Comparison of ENCODE assay signal across 9 cellular contexts in genomic region chr1:226664413-226665101, GRCh38.
DNase-seq lines count a peak whose midpoint lies in the region; ATAC-seq and TF ChIP-seq lines count a peak whose summit lies in the region.
"Had no signal": no experiment of that assay in that cellular context is flagged by ENCODE, and none has a peak within 500 bp of the region (broad histone marks: within the 10 kb centered on the region; RNA-seq: fewer than 3 reads in every experiment).

No MANE protein-coding gene starts in this region.

- in situ Hi-C loops in mammary epithelial cell (cut with MboI; ENCODE audit: low sequenced_read_pairs in 2 of 2), result no loop called here

- H3K9ac ChIP-seq in mammary epithelial cell (ENCODE audit: insufficient read depth, low read length) (no peak overlapping the region), muscle layer of colon (ENCODE audit: low read length) (peak overlapping the region; percentile 47)

- 73% methylated on average over 15 of the region's 15 CpGs for WGBS in mammary epithelial cell (ENCODE audit: low coverage, missing lambda C conversion rate)
- 1 to 6% methylated on average over 15 of the region's 15 CpGs for WGBS in aorta, 2 donors

- H3K36me3 ChIP-seq in mammary epithelial cell (ENCODE audit: insufficient read depth, low read length) (no peaks in the 10 kb centered on the region), muscle layer of colon (ENCODE audit: insufficient read depth, low read length) (peaks cover 5% of the 10 kb centered on the region), aorta (ENCODE audit: control insufficient read depth in 1 of 2, insufficient read depth in 2 of 2, low read length in 1 of 2) (no peaks in the 10 kb centered on the region)

- no peak overlapping the region for H3K4me2 ChIP-seq in mammary epithelial cell (ENCODE audit: insufficient read depth, low read depth, low read length)

- peaks cover 2% of the 10 kb centered on the region for H3K79me2 ChIP-seq in mammary epithelial cell (ENCODE audit: insufficient read depth, low read length)

- H3K27me3 ChIP-seq in mammary epithelial cell (ENCODE audit: insufficient read depth, low read length), result no peaks in the 10 kb centered on the region
- no peaks in the 10 kb centered on the region for H3K27me3 ChIP-seq in muscle layer of colon (ENCODE audit: control insufficient read depth in 1 of 2, insufficient read depth in 2 of 2, low read length in 2 of 2)
- H3K27me3 ChIP-seq in aorta (ENCODE audit: control insufficient read depth in 1 of 2, insufficient read depth in 2 of 2, low read length in 1 of 2), result no peaks in the 10 kb centered on the region

- no peaks in the 10 kb centered on the region for H3K9me3 ChIP-seq in mammary epithelial cell (replicated peaks; ENCODE audit: insufficient read depth, low read length)
- H3K9me3 ChIP-seq in muscle layer of colon (ENCODE audit: low read length), result no peaks in the 10 kb centered on the region
- no peaks in the 10 kb centered on the region for H3K9me3 ChIP-seq in aorta (ENCODE audit: control insufficient read depth, low read length)

- peak; percentile 77 for ATAC-seq in aorta (ENCODE audit: low FRiP score)
- ATAC-seq in GM18861 (IDR thresholded peaks at IDR 0.05; ENCODE audit: unreplicated experiment), result no peak
- ATAC-seq: HCT116 had no signal

- no peaks in the 10 kb centered on the region for H4K20me1 ChIP-seq in mammary epithelial cell (ENCODE audit: insufficient read depth, low read length)

- H3K4me1 ChIP-seq in mammary epithelial cell (ENCODE audit: insufficient read depth, low read length) (peaks cover 29% of the 10 kb centered on the region), muscle layer of colon (ENCODE audit: insufficient read depth, low read length) (peaks cover 42% of the 10 kb centered on the region), aorta (ENCODE audit: control insufficient read depth in 1 of 2, insufficient read depth in 2 of 2, low read length in 2 of 2) (peaks cover 0 to 4% of the 10 kb centered on the region in 2 donors)

- no peaks in the 10 kb centered on the region for H3K27me3 Mint-ChIP-seq in MCF 10A (ENCODE audit: insufficient read depth, unreplicated experiment)

- BruUV-seq in MCF 10A (replicated peaks; lab: Mats Ljungman, UMichigan), result no TSS peak
- BruUV-seq in mammary epithelial cell (replicated peaks; lab: Mats Ljungman, UMichigan), result no TSS peak

- POLR2A ChIA-PET in MCF 10A (lab: Yijun Ruan, JAX), result interaction anchor here (0.6 to 4.3 kb wide), 10 partner anchors 13 to 151 kb away, joined by 3 to 47 read pairs (median 5); partner anchors contain the start of gene ITPKB

- TF ChIP-seq CTCF in MCF 10A (IDR thresholded peaks at IDR 0.05; ENCODE audit: unreplicated experiment), result no peak
- no peak for TF ChIP-seq CTCF in mammary epithelial cell (conservative IDR thresholded peaks at IDR 0.05 in 1 of 2, IDR thresholded peaks at IDR 0.05 in 1 of 2; ENCODE audit: extremely low read depth in 1 of 2, insufficient read depth in 1 of 2, low read depth in 1 of 2, low read length in 2 of 2)

- CTCF ChIA-PET in MCF 10A (lab: Yijun Ruan, JAX), result interaction anchor here (0.5 to 1.5 kb wide), 6 partner anchors 13 to 72 kb away, joined by 3 to 4 read pairs (median 3); no protein-coding TSS in a partner anchor
- CTCF ChIA-PET in mammary epithelial cell (lab: Charles Lee; ENCODE audit: low non-redundant PET), result no interaction called here

- H3K4me1 Mint-ChIP-seq in MCF 10A (ENCODE audit: insufficient read depth, unreplicated experiment), result peaks cover 25% of the 10 kb centered on the region

- no peak overlapping the region for H3K27ac ChIP-seq in mammary epithelial cell (ENCODE audit: insufficient read depth, low read depth, low read length)
- H3K27ac ChIP-seq in muscle layer of colon (ENCODE audit: low read depth, low read length), result peak overlapping the region; percentile 90
- H3K27ac ChIP-seq in aorta (ENCODE audit: low read depth in 1 of 2, low read length in 2 of 2), result peak overlapping the region; percentile 97 to 100

- dilution Hi-C loops in mammary epithelial cell (cut with HindIII; ENCODE audit: low sequenced_read_pairs), result no loop called here

- DNase-seq in MCF 10A (ENCODE audit: unreplicated experiment), result no peak
- no peak for DNase-seq in mammary epithelial cell
- peak; percentile 88 for DNase-seq in dermis blood vessel endothelial cell
- DNase-seq in aorta, result peak; percentile 78 to 82
- no peak for DNase-seq in NCI-H146 (lab: John Stamatoyannopoulos, UW)
- DNase-seq in NCI-H1092 treated with DMSO at 0.1 percent for 48 hours (lab: John Stamatoyannopoulos, UW), result no peak

- intact Hi-C loops in MCF 10A (cut with micrococcal nuclease) (no loop called here), mammary epithelial cell (cut with micrococcal nuclease) (no loop called here), aorta (cut with DNase I) (loop anchor here in 1 of 2 donors (5.0 kb wide), 1 partner anchor 38 kb away; no protein-coding TSS in a partner anchor)

- no peak overlapping the region for H3K4me3 ChIP-seq in mammary epithelial cell (replicated peaks in 1 of 3; ENCODE audit: insufficient read depth in 1 of 3, low read depth in 2 of 3, low read length in 3 of 3)
- H3K4me3 ChIP-seq in muscle layer of colon (ENCODE audit: low read depth in 1 of 2, low read length in 2 of 2), result no peak overlapping the region
- no peak overlapping the region for H3K4me3 ChIP-seq in aorta (ENCODE audit: low read length in 2 of 2)

- H3K4me3 Mint-ChIP-seq in MCF 10A (ENCODE audit: unreplicated experiment), result no peak overlapping the region

- H3K27ac Mint-ChIP-seq in MCF 10A (ENCODE audit: low read depth, unreplicated experiment), result peak overlapping the region; percentile 96

- H2AFZ ChIP-seq in mammary epithelial cell (ENCODE audit: low read depth, low read length), result no peak overlapping the region

- H3K9me3 Mint-ChIP-seq in MCF 10A (ENCODE audit: unreplicated experiment), result no peaks in the 10 kb centered on the region

- no peaks in the 10 kb centered on the region for H3K36me3 Mint-ChIP-seq in MCF 10A (ENCODE audit: insufficient read depth, unreplicated experiment)

Comparison
In these comparisons a context has a peak if more than half of its experiments do, and no peak if none do; other contexts are left out.
1. DNase-seq: peak in dermis blood vessel endothelial cell (single experiment) and aorta (2 of 2); none in MCF 10A (single experiment), mammary epithelial cell (single experiment), NCI-H146 (single experiment) and NCI-H1092 treated with DMSO at 0.1 percent for 48 hours (single experiment).